16 cellular contexts compared by ENCODE assay signal in genomic region chr3:189490337-189490736, GRCh38.
"Had no signal": no experiment of that assay in that cellular context is flagged by ENCODE, and none has a peak within 500 bp of the region (broad histone marks: within the 10 kb centered on the region; RNA-seq: fewer than 3 reads in every experiment).

No MANE protein-coding gene starts in this region.

- H3K4me1 Mint-ChIP-seq: activated CD8-positive, alpha-beta memory T cell treated with anti-CD3 and anti-CD28 coated beads, Interleukin-2, amount 10 ng/mL, durations not matched to agents 7 days and 5 days; naive thymus-derived CD8-positive, alpha-beta T cell; stimulated activated memory B cell treated with anti-CD40 and anti-IgM and Interleukin-4, amounts not matched to agents 10 μg/mL and 1 μg/mL and 100 μg/mL, for 72 hours had no signal

- H3K27me3 ChIP-seq: heart left ventricle, pancreas, tibial artery, vagina had no signal

- H3K27me3 Mint-ChIP-seq: activated CD8-positive, alpha-beta memory T cell treated with anti-CD3 and anti-CD28 coated beads, Interleukin-2, amount 10 ng/mL, durations not matched to agents 7 days and 5 days; naive thymus-derived CD8-positive, alpha-beta T cell; stimulated activated memory B cell treated with anti-CD40 and anti-IgM and Interleukin-4, amounts not matched to agents 10 μg/mL and 1 μg/mL and 100 μg/mL, for 72 hours had no signal

- H3K9me3 Mint-ChIP-seq: activated T-cell treated with anti-CD3 and anti-CD28 coated beads, Interleukin-2, amount 50 U/mL, for 4 hours had no signal

- H3K36me3 ChIP-seq: heart left ventricle, pancreas, tibial artery, vagina had no signal

- H3K4me1 ChIP-seq: heart left ventricle, pancreas, tibial artery had no signal

- DNase-seq: activated CD4-positive, alpha-beta T cell treated with anti-CD3 and anti-CD28 coated beads, Interleukin-2, amount 50 U/mL, for 48 hours; activated CD4-positive, CD25-positive, alpha-beta regulatory T cell treated with anti-CD3 and anti-CD28 coated beads, Interleukin-2, amount 50 U/mL, for 72 hours; activated CD8-positive, alpha-beta memory T cell treated with anti-CD3 and anti-CD28 coated beads, Interleukin-2, amount 10 ng/mL, durations not matched to agents 7 days and 5 days; activated effector memory CD4-positive, alpha-beta T cell treated with Interleukin-2 at 50 U/mL for 16 hours; activated naive CD4-positive, alpha-beta T cell treated with anti-CD3 and anti-CD28 coated beads, Interleukin-2, amount 50 U/mL, for 16 hours; activated T-cell treated with anti-CD3 and anti-CD28 coated beads, Interleukin-2, amount 50 U/mL, for 4 hours; dorsolateral prefrontal cortex; heart left ventricle; naive thymus-derived CD8-positive, alpha-beta T cell; pancreas; stimulated activated CD4-positive, alpha-beta T cell treated with anti-CD3 and anti-CD28 coated beads, Interleukin-2, amount 100 ng/mL, for 48 hours; T-helper 1 cell; tibial artery had no signal

- H3K27ac Mint-ChIP-seq: activated CD8-positive, alpha-beta memory T cell treated with anti-CD3 and anti-CD28 coated beads, Interleukin-2, amount 10 ng/mL, durations not matched to agents 7 days and 5 days; stimulated activated memory B cell treated with anti-CD40 and anti-IgM and Interleukin-4, amounts not matched to agents 10 μg/mL and 1 μg/mL and 100 μg/mL, for 72 hours had no signal

- ATAC-seq: activated CD8-positive, alpha-beta memory T cell treated with anti-CD3 and anti-CD28 coated beads, Interleukin-2, amount 10 ng/mL, durations not matched to agents 7 days and 5 days; activated T-cell treated with anti-CD3 and anti-CD28 coated beads, Interleukin-2, amount 50 U/mL, for 4 hours; heart left ventricle; left lobe of liver; naive thymus-derived CD8-positive, alpha-beta T cell; pancreas; stimulated activated memory B cell treated with anti-CD40 and anti-IgM and Interleukin-4, amounts not matched to agents 10 μg/mL and 1 μg/mL and 100 μg/mL, for 72 hours had no signal

- H3K4me3 ChIP-seq: dorsolateral prefrontal cortex, heart left ventricle, pancreas, tibial artery, vagina had no signal

- H3K27ac ChIP-seq: dorsolateral prefrontal cortex, heart left ventricle, pancreas, tibial artery, vagina had no signal

- H3K4me3 Mint-ChIP-seq: activated CD8-positive, alpha-beta memory T cell treated with anti-CD3 and anti-CD28 coated beads, Interleukin-2, amount 10 ng/mL, durations not matched to agents 7 days and 5 days; activated T-cell treated with anti-CD3 and anti-CD28 coated beads, Interleukin-2, amount 50 U/mL, for 4 hours; naive thymus-derived CD8-positive, alpha-beta T cell; stimulated activated memory B cell treated with anti-CD40 and anti-IgM and Interleukin-4, amounts not matched to agents 10 μg/mL and 1 μg/mL and 100 μg/mL, for 72 hours had no signal

- H3K9me3 ChIP-seq: pancreas, tibial artery, vagina had no signal

- H3K36me3 Mint-ChIP-seq: activated CD8-positive, alpha-beta memory T cell treated with anti-CD3 and anti-CD28 coated beads, Interleukin-2, amount 10 ng/mL, durations not matched to agents 7 days and 5 days; stimulated activated memory B cell treated with anti-CD40 and anti-IgM and Interleukin-4, amounts not matched to agents 10 μg/mL and 1 μg/mL and 100 μg/mL, for 72 hours had no signal
